In genomic region chr3:127501177-127501576, GRCh38 we compare ENCODE assay signal across 39 cellular contexts.
"Had no signal": no experiment of that assay in that cellular context is flagged by ENCODE, and none has a peak within 500 bp of the region (broad histone marks: within the 10 kb centered on the region; RNA-seq: fewer than 3 reads in every experiment).

No MANE protein-coding gene starts in this region.

- H3K4me1 ChIP-seq: adrenal gland, ascending aorta, body of pancreas, breast epithelium had no signal

- FAIRE-seq: astrocyte, bronchial epithelial cell, colon had no signal

- H3K27ac ChIP-seq: adrenal gland, ascending aorta, body of pancreas, brain microvascular endothelial cell, breast epithelium, cardiac muscle cell had no signal

- H3K4me1 Mint-ChIP-seq: activated naive CD4-positive, alpha-beta T cell treated with anti-CD3 and anti-CD28 coated beads, Interleukin-2, amount 10 ng/mL, durations not matched to agents 7 days and 5 days; activated naive CD4-positive, alpha-beta T cell treated with anti-CD3 and anti-CD28 coated beads, Interleukin-2, amount 50 U/mL, for 24 hours; activated naive CD8-positive, alpha-beta T cell treated with anti-CD3 and anti-CD28 coated beads for 36 hours; activated naive CD8-positive, alpha-beta T cell treated with anti-CD3 and anti-CD28 coated beads, Interleukin-2, amount 10 ng/mL, durations not matched to agents 7 days and 5 days; activated naive CD8-positive, alpha-beta T cell treated with anti-CD3 and anti-CD28 coated beads, Interleukin-2, amount 50 U/mL, for 24 hours; brain; central memory CD8-positive, alpha-beta T cell had no signal

- H3K4me3 ChIP-seq: adrenal gland, ascending aorta, body of pancreas, breast epithelium, cardiac muscle cell had no signal

- H3K4me3 Mint-ChIP-seq: activated naive CD4-positive, alpha-beta T cell treated with anti-CD3 and anti-CD28 coated beads for 36 hours; activated naive CD4-positive, alpha-beta T cell treated with anti-CD3 and anti-CD28 coated beads, Interleukin-2, amount 10 ng/mL, durations not matched to agents 7 days and 5 days; activated naive CD4-positive, alpha-beta T cell treated with anti-CD3 and anti-CD28 coated beads, Interleukin-2, amount 50 U/mL, for 24 hours; activated naive CD8-positive, alpha-beta T cell; activated naive CD8-positive, alpha-beta T cell treated with anti-CD3 and anti-CD28 coated beads for 36 hours; activated naive CD8-positive, alpha-beta T cell treated with anti-CD3 and anti-CD28 coated beads, Interleukin-2, amount 10 ng/mL, durations not matched to agents 7 days and 5 days; activated naive CD8-positive, alpha-beta T cell treated with anti-CD3 and anti-CD28 coated beads, Interleukin-2, amount 50 U/mL, for 24 hours; activated T-cell treated with anti-CD3 and anti-CD28 coated beads, Interleukin-2, amount 50 U/mL, for 24 hours; activated T-cell treated with anti-CD3 and anti-CD28 coated beads, Interleukin-2, amount 50 U/mL, for 4 hours; activated T-cell treated with anti-CD3 and anti-CD28 coated beads, Interleukin-2, amount 50 U/mL, for 72 hours; activated T-helper 1 cell treated with anti-CD3 and anti-CD28 coated beads, Interleukin-12 subunit alpha, Interleukin-12 subunit beta, Interleukin-2, Interleukin-4 antibody, amounts not matched to agents 30 ng/mL and 10 ng/mL and 1 ng/mL, durations not matched to agents 14 hours and 24 hours and 36 hours; brain; central memory CD8-positive, alpha-beta T cell had no signal

- ATAC-seq: activated naive CD4-positive, alpha-beta T cell treated with anti-CD3 and anti-CD28 coated beads, Interleukin-2, amount 50 U/mL, for 72 hours; activated naive CD8-positive, alpha-beta T cell treated with anti-CD3 and anti-CD28 coated beads, Interleukin-2, amount 50 U/mL, for 24 hours; activated T-cell treated with anti-CD3 and anti-CD28 coated beads, Interleukin-2, amount 50 U/mL, for 4 hours; activated T-cell treated with anti-CD3 and anti-CD28 coated beads, Interleukin-2, amount 50 U/mL, for 72 hours; body of pancreas had no signal

- H3K36me3 ChIP-seq: adrenal gland, ascending aorta, brain microvascular endothelial cell, breast epithelium, cardiac muscle cell had no signal

- H3K36me3 Mint-ChIP-seq: activated naive CD4-positive, alpha-beta T cell treated with anti-CD3 and anti-CD28 coated beads, Interleukin-2, amount 10 ng/mL, durations not matched to agents 7 days and 5 days; activated naive CD8-positive, alpha-beta T cell treated with anti-CD3 and anti-CD28 coated beads, Interleukin-2, amount 10 ng/mL, durations not matched to agents 7 days and 5 days; brain had no signal

- DNase-seq: activated effector memory CD4-positive, alpha-beta T cell treated with anti-CD3 and anti-CD28 coated beads, Interleukin-2, amount 50 U/mL, for 16 hours; activated effector memory CD4-positive, alpha-beta T cell treated with Interleukin-2 at 50 U/mL for 16 hours; activated gamma-delta T cell; activated gamma-delta T cell treated with Interleukin-2 at 50 U/mL for 16 hours; activated naive CD4-positive, alpha-beta T cell; activated naive CD4-positive, alpha-beta T cell treated with anti-CD3 and anti-CD28 coated beads for 36 hours; activated naive CD4-positive, alpha-beta T cell treated with anti-CD3 and anti-CD28 coated beads, Interleukin-2, amount 10 ng/mL, durations not matched to agents 7 days and 5 days; activated naive CD4-positive, alpha-beta T cell treated with anti-CD3 and anti-CD28 coated beads, Interleukin-2, amount 50 U/mL, for 16 hours; activated naive CD4-positive, alpha-beta T cell treated with Interleukin-2 at 50 U/mL for 16 hours; activated naive CD8-positive, alpha-beta T cell treated with anti-CD3 and anti-CD28 coated beads for 36 hours; activated naive CD8-positive, alpha-beta T cell treated with anti-CD3 and anti-CD28 coated beads, Interleukin-2, amount 10 ng/mL, durations not matched to agents 7 days and 5 days; activated naive CD8-positive, alpha-beta T cell treated with anti-CD3 and anti-CD28 coated beads, Interleukin-2, amount 50 U/mL, for 24 hours; activated T-cell treated with anti-CD3 and anti-CD28 coated beads, Interleukin-2, amount 50 U/mL, for 24 hours; activated T-cell treated with anti-CD3 and anti-CD28 coated beads, Interleukin-2, amount 50 U/mL, for 4 hours; activated T-cell treated with anti-CD3 and anti-CD28 coated beads, Interleukin-2, amount 50 U/mL, for 48 hours; activated T-cell treated with anti-CD3 and anti-CD28 coated beads, Interleukin-2, amount 50 U/mL, for 72 hours; adrenal gland; amniotic stem cell; amygdala; anterior cingulate cortex; aorta; body of pancreas; brain microvascular endothelial cell; caudate nucleus; central memory CD4-positive, alpha-beta T cell; cerebellar nuclear complex had no signal

- H3K27me3 ChIP-seq: adrenal gland, ascending aorta, body of pancreas, brain microvascular endothelial cell, breast epithelium, cardiac muscle cell had no signal

- H3K27ac Mint-ChIP-seq: activated naive CD4-positive, alpha-beta T cell treated with anti-CD3 and anti-CD28 coated beads for 36 hours; activated naive CD4-positive, alpha-beta T cell treated with anti-CD3 and anti-CD28 coated beads, Interleukin-2, amount 10 ng/mL, durations not matched to agents 7 days and 5 days; activated naive CD4-positive, alpha-beta T cell treated with anti-CD3 and anti-CD28 coated beads, Interleukin-2, amount 50 U/mL, for 24 hours; activated naive CD4-positive, alpha-beta T cell treated with anti-CD3 and anti-CD28 coated beads, Interleukin-2, amount 50 U/mL, for 72 hours; activated naive CD8-positive, alpha-beta T cell; activated naive CD8-positive, alpha-beta T cell treated with anti-CD3 and anti-CD28 coated beads for 36 hours; activated naive CD8-positive, alpha-beta T cell treated with anti-CD3 and anti-CD28 coated beads, Interleukin-2, amount 10 ng/mL, durations not matched to agents 7 days and 5 days; activated naive CD8-positive, alpha-beta T cell treated with anti-CD3 and anti-CD28 coated beads, Interleukin-2, amount 50 U/mL, for 24 hours; activated T-cell treated with anti-CD3 and anti-CD28 coated beads, Interleukin-2, amount 50 U/mL, for 24 hours; activated T-cell treated with anti-CD3 and anti-CD28 coated beads, Interleukin-2, amount 50 U/mL, for 72 hours; activated T-helper 1 cell treated with anti-CD3 and anti-CD28 coated beads, Interleukin-12 subunit alpha, Interleukin-12 subunit beta, Interleukin-2, Interleukin-4 antibody, amounts not matched to agents 30 ng/mL and 10 ng/mL and 1 ng/mL, durations not matched to agents 14 hours and 24 hours and 36 hours; activated T-helper 2 cell treated with anti-CD3 and anti-CD28 coated beads, Interferon-gamma antibody, Interleukin-2, Interleukin-4, amounts not matched to agents 10 μg/mL and 5 μg/mL and 100 μg/mL, durations not matched to agents 14 hours and 24 hours and 36 hours; brain had no signal

- H3K9me3 ChIP-seq: adrenal gland, body of pancreas had no signal
